In the genomic region with DNA sequence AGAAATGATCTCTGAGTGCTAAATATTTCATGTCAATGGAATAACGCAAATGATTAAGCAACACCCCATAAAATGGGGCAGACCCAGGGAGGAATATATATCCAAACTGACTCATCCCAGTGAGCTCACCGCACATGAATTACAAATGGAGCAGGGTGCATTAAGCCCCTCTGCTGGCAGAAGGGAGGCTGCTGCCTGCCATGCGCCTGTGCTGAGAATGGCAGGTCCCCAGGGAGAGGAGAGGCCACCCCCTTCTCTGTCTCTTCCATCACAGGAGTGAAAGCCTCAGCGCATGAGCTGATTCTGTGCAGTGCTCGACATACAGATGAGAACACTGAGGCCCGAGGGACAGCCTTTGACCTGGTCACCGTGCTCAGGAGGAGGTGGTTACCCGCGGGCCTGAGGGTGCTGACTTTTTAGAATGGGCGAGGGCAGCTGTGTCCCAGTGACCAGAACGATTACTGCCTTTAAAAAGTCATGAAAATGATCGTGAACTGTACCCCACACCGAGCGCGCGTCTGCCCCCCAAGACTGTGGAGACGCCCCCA, we compare ENCODE assay signal across 8 cellular contexts. TPM values are rescaled to one million over a fixed set of nuclear protein-coding genes. Genes with fewer than 3 reads are reported as not detected.
DNase-seq lines count a peak whose midpoint lies in the region; ATAC-seq and TF ChIP-seq lines count a peak whose summit lies in the region.
"Not testable (repeated sequence)": the region's sequence is repeated elsewhere in the genome, so short reads cannot be mapped to it uniquely, and the experiment has no call there.

No MANE protein-coding gene starts in this region.

- H3K4me3 ChIP-seq in ovary (peak overlapping the region; percentile 71), thymus (ENCODE audit: low read length) (peak overlapping the region; percentile 60)

- not testable (repeated sequence) for TF ChIP-seq POLR2A in ovary (IDR thresholded peaks at IDR 0.05)

- not testable (repeated sequence) for H3K27me3 ChIP-seq in ovary; thymus (ENCODE audit: control insufficient read depth, insufficient read depth)

- not testable (repeated sequence) for ATAC-seq in activated T-helper 17 cell treated with anti-CD3 and anti-CD28 coated beads, Interleukin-2, amount 50 U/mL, for 72 hours (replicated peaks); effector memory CD8-positive, alpha-beta T cell (replicated peaks)

- WGBS in ovary, 3 donors: 1 to 3% (median 1%) methylated on average over 17 of the region's 17 CpGs
- 6% methylated on average over 17 of the region's 17 CpGs for WGBS in thymus

- peak overlapping the region; percentile 90 for H3K4me3 Mint-ChIP-seq in activated T-helper 17 cell treated with anti-CD3 and anti-CD28 coated beads, Interleukin-2, amount 50 U/mL, for 72 hours
- peak overlapping the region; percentile 90 to 91 for H3K4me3 Mint-ChIP-seq in effector memory CD8-positive, alpha-beta T cell

- not testable (repeated sequence) for H3K36me3 Mint-ChIP-seq in activated T-helper 17 cell treated with anti-CD3 and anti-CD28 coated beads, Interleukin-2, amount 50 U/mL, for 72 hours (ENCODE audit: low read depth)
- peaks cover 13% of the 10 kb centered on the region for H3K36me3 Mint-ChIP-seq in effector memory CD8-positive, alpha-beta T cell (ENCODE audit: insufficient read depth)

- intact Hi-C loops in ovary (cut with DNase I): not testable (repeated sequence)

- H3K4me1 Mint-ChIP-seq in activated T-helper 17 cell treated with anti-CD3 and anti-CD28 coated beads, Interleukin-2, amount 50 U/mL, for 72 hours: not testable (repeated sequence)
- H3K4me1 Mint-ChIP-seq in effector memory CD8-positive, alpha-beta T cell (ENCODE audit: low read depth in 2 of 2): peaks cover 15 to 16% of the 10 kb centered on the region in 2 donors

- TF ChIP-seq CTCF in ovary (IDR thresholded peaks at IDR 0.05): not testable (repeated sequence)

- H3K9me3 ChIP-seq in KOPT-K1 (ENCODE audit: insufficient read depth, low read length, poor library complexity, severe bottlenecking); ovary; thymus (ENCODE audit: control insufficient read depth): not testable (repeated sequence)

- not testable (repeated sequence) for TF ChIP-seq EP300 in ovary (IDR thresholded peaks at IDR 0.05)

- not testable (repeated sequence) for H3K4me1 ChIP-seq in ovary (ENCODE audit: insufficient read depth); thymus (ENCODE audit: control insufficient read depth, insufficient read depth, low read length)

- peak overlapping the region; percentile 92 for H3K27ac Mint-ChIP-seq in activated T-helper 17 cell treated with anti-CD3 and anti-CD28 coated beads, Interleukin-2, amount 50 U/mL, for 72 hours
- peak overlapping the region; percentile 96 to 97 for H3K27ac Mint-ChIP-seq in effector memory CD8-positive, alpha-beta T cell

- not testable (repeated sequence) for H3K27me3 Mint-ChIP-seq in activated T-helper 17 cell treated with anti-CD3 and anti-CD28 coated beads, Interleukin-2, amount 50 U/mL, for 72 hours; effector memory CD8-positive, alpha-beta T cell

- H3K27ac ChIP-seq in KOPT-K1 (ENCODE audit: low read depth, low read length, poor library complexity, severe bottlenecking) (peak overlapping the region; percentile 57), ovary (peak overlapping the region; percentile 64 to 75), thymus (ENCODE audit: low read depth) (peak overlapping the region; percentile 69)

- not testable (repeated sequence) for H3K36me3 ChIP-seq in KOPT-K1 (ENCODE audit: insufficient read depth, low read length); ovary; thymus (ENCODE audit: control insufficient read depth, insufficient read depth)

- DNase-seq in DMS53 (lab: John Stamatoyannopoulos, UW) (peak; percentile 56), RKO (ENCODE audit: low spot score) (peak; percentile 76), iris pigment epithelial cell (ENCODE audit: low read depth) (peak; percentile 69), ovary (peak in 1 of 5 donors; percentile 33)
- DNase-seq in effector memory CD8-positive, alpha-beta T cell: peak in 1 of 3 experiments; percentile 11

- not testable (repeated sequence) for H3K9me3 Mint-ChIP-seq in activated T-helper 17 cell treated with anti-CD3 and anti-CD28 coated beads, Interleukin-2, amount 50 U/mL, for 72 hours; effector memory CD8-positive, alpha-beta T cell

RNA-seq across cellular contexts. Expression of a gene that starts 29.1 kb away (rescaled TPM):
- total RNA-seq in activated T-helper 17 cell treated with anti-CD3 and anti-CD28 coated beads, Interleukin-2, amount 50 U/mL, for 72 hours: 1 to 10 TPM; 1.1 to 1.7 TPM
- total RNA-seq in ovary: 1 to 10 TPM in 3 of 7 donors, under 1 TPM in 2, not detected in 2; 0.54 to 3.5 (median 1.5) TPM
- polyA plus RNA-seq in ovary (not detected), thymus (0.09 TPM)
